25 cellular contexts compared by ENCODE assay signal in the genomic region with DNA sequence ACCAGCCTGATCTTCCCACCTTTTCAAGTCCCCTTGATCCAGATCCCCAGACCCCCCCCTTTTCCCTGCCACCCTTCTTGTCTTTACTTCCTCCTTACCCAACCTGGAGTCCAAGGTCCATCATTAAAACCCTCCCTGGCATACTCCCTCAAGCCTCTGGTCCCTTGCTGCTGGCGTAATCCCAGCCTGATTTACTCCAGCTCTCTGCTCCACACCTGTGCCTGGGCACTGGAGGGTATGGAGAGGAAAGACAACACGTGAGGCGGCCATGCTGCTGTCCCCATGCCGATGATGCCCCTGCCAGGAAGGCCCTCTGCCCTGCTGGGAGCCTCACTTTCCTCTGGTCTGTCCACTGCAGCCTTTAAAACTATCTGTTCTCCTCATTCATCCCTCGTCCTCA. TPM values are rescaled to one million over a fixed set of nuclear protein-coding genes. Genes with fewer than 3 reads are reported as not detected.
DNase-seq lines count a peak whose midpoint lies in the region; ATAC-seq and TF ChIP-seq lines count a peak whose summit lies in the region.
"Had no signal": no experiment of that assay in that cellular context is flagged by ENCODE, and none has a peak within 500 bp of the region (broad histone marks: within the 10 kb centered on the region; RNA-seq: fewer than 3 reads in every experiment).

No MANE protein-coding gene starts in this region.

- POLR2A ChIA-PET in activated CD4-positive, alpha-beta T cell treated with anti-CD3 and anti-CD28 coated beads, Interleukin-2, amount 10 ng/mL, durations not matched to agents 7 days and 5 days (lab: Charles Lee), result no interaction called here

- ATAC-seq in left colon, result peak; percentile 70
- ATAC-seq: right lobe of liver, Right ventricle myocardium inferior, SK-N-SH treated with all-trans-retinoic acid at 6 μM for 48 hours had no signal

- peaks cover 3% of the 10 kb centered on the region for H3K36me3 Mint-ChIP-seq in activated CD4-positive, alpha-beta T cell treated with anti-CD3 and anti-CD28 coated beads, Interleukin-2, amount 10 ng/mL, durations not matched to agents 7 days and 5 days (ENCODE audit: low read depth)
- H3K36me3 Mint-ChIP-seq: activated naive CD8-positive, alpha-beta T cell treated with anti-CD3 and anti-CD28 coated beads, Interleukin-2, amount 10 ng/mL, durations not matched to agents 7 days and 5 days had no signal

- no peak overlapping the region for H3K4me2 ChIP-seq in osteoblast (ENCODE audit: insufficient read depth, low read length)

- CTCF ChIA-PET in activated CD4-positive, alpha-beta T cell treated with anti-CD3 and anti-CD28 coated beads, Interleukin-2, amount 10 ng/mL, durations not matched to agents 7 days and 5 days (lab: Charles Lee), result no interaction called here

- H3K27ac ChIP-seq in osteoblast (ENCODE audit: low read depth, low read length) (no peak overlapping the region), vagina (no peak overlapping the region)
- H3K27ac ChIP-seq: ascending aorta, cardiac muscle cell, HL-60, right lobe of liver, thyroid gland had no signal

- H3K27ac Mint-ChIP-seq in activated CD4-positive, alpha-beta T cell treated with anti-CD3 and anti-CD28 coated beads, Interleukin-2, amount 10 ng/mL, durations not matched to agents 7 days and 5 days, result peak overlapping the region; percentile 58
- H3K27ac Mint-ChIP-seq: T-helper 2 cell treated with Interferon-gamma antibody and Interleukin-4, amounts not matched to agents 5 μg/mL and 100 μg/mL, for 36 hours had no signal

- intact Hi-C loops in left colon (cut with DNase I, micrococcal nuclease) (no loop called here), vagina (cut with DNase I) (no loop called here)

- H3K36me3 ChIP-seq in osteoblast (ENCODE audit: insufficient read depth, low read length), result peaks cover 6% of the 10 kb centered on the region
- H3K36me3 ChIP-seq in vagina, result no peaks in the 10 kb centered on the region
- H3K36me3 ChIP-seq: cardiac muscle cell, right lobe of liver, thyroid gland had no signal

- H4K20me1 ChIP-seq in osteoblast (ENCODE audit: insufficient read depth, low read length), result peaks cover 21% of the 10 kb centered on the region

- no peak for TF ChIP-seq POLR2A in vagina (IDR thresholded peaks at IDR 0.05)

- peaks cover 9% of the 10 kb centered on the region for H3K4me1 ChIP-seq in osteoblast (ENCODE audit: insufficient read depth, low read length)
- peaks cover 44% of the 10 kb centered on the region for H3K4me1 ChIP-seq in vagina

- H3K27me3 ChIP-seq in osteoblast (ENCODE audit: insufficient read depth, low read length), result no peaks in the 10 kb centered on the region
- H3K27me3 ChIP-seq in vagina, result no peaks in the 10 kb centered on the region
- H3K27me3 ChIP-seq: ascending aorta, cardiac muscle cell, right lobe of liver, thyroid gland had no signal

- H3K9me3 Mint-ChIP-seq in activated CD4-positive, alpha-beta T cell treated with anti-CD3 and anti-CD28 coated beads, Interleukin-2, amount 10 ng/mL, durations not matched to agents 7 days and 5 days, result no peaks in the 10 kb centered on the region
- H3K9me3 Mint-ChIP-seq: activated naive CD8-positive, alpha-beta T cell treated with anti-CD3 and anti-CD28 coated beads, Interleukin-2, amount 10 ng/mL, durations not matched to agents 7 days and 5 days; T-helper 2 cell treated with Interferon-gamma antibody and Interleukin-4, amounts not matched to agents 5 μg/mL and 100 μg/mL, for 36 hours had no signal

- TF ChIP-seq CTCF in osteoblast (IDR thresholded peaks at IDR 0.05; ENCODE audit: extremely low read depth, low read depth, low read length) (no peak), vagina (IDR thresholded peaks at IDR 0.05) (no peak)

- DNase-seq in activated CD4-positive, alpha-beta T cell treated with anti-CD3 and anti-CD28 coated beads, Interleukin-2, amount 10 ng/mL, durations not matched to agents 7 days and 5 days, result no peak
- no peak for DNase-seq in activated CD4-positive, alpha-beta T cell treated with anti-CD3 and anti-CD28 coated beads, Interleukin-2, amount 50 U/mL, for 4 hours
- peak; percentile 2 for DNase-seq in NAMALWA (ENCODE audit: low spot score)
- peak; percentile 66 to 67 for DNase-seq in left colon
- peak; percentile 59 for DNase-seq in osteoblast (ENCODE audit: insufficient read length, low spot score, missing footprints)
- DNase-seq in foreskin melanocyte, result no peak
- no peak for DNase-seq in NCI-H2196 treated with DMSO at 0.1 percent for 48 hours (lab: John Stamatoyannopoulos, UW; ENCODE audit: unreplicated experiment)
- DNase-seq in vagina (ENCODE audit: extremely low spot score in 2 of 2), result no peak
- DNase-seq: 8988T; activated CD4-positive, alpha-beta T cell treated with anti-CD3 and anti-CD28 coated beads for 4 hours; activated naive CD8-positive, alpha-beta T cell treated with anti-CD3 and anti-CD28 coated beads, Interleukin-2, amount 10 ng/mL, durations not matched to agents 7 days and 5 days; Kasumi-1; MV-4-11; NCI-H1694 treated with DMSO at 0.1 percent for 48 hours; NCI-H510A; stimulated activated CD4-positive, alpha-beta T cell treated with anti-CD3 and anti-CD28 coated beads, Interleukin-4, amount 100 ng/mL, for 4 hours; stimulated activated naive CD4-positive, alpha-beta T cell treated with Interleukin-2 at 50 U/mL for 16 hours; thyroid gland had no signal

- H3K4me3 Mint-ChIP-seq in activated CD4-positive, alpha-beta T cell treated with anti-CD3 and anti-CD28 coated beads, Interleukin-2, amount 10 ng/mL, durations not matched to agents 7 days and 5 days, result no peak overlapping the region
- H3K4me3 Mint-ChIP-seq: activated naive CD8-positive, alpha-beta T cell treated with anti-CD3 and anti-CD28 coated beads, Interleukin-2, amount 10 ng/mL, durations not matched to agents 7 days and 5 days; T-helper 2 cell treated with Interferon-gamma antibody and Interleukin-4, amounts not matched to agents 5 μg/mL and 100 μg/mL, for 36 hours had no signal

- no peak overlapping the region for H3K4me3 ChIP-seq in osteoblast (ENCODE audit: insufficient read depth, low read length)
- no peak overlapping the region for H3K4me3 ChIP-seq in vagina
- H3K4me3 ChIP-seq: ascending aorta, cardiac muscle cell, right lobe of liver, thyroid gland had no signal

- H2AFZ ChIP-seq in osteoblast (ENCODE audit: low read length), result no peak overlapping the region

- H3K27me3 Mint-ChIP-seq in activated CD4-positive, alpha-beta T cell treated with anti-CD3 and anti-CD28 coated beads, Interleukin-2, amount 10 ng/mL, durations not matched to agents 7 days and 5 days, result no peaks in the 10 kb centered on the region
- H3K27me3 Mint-ChIP-seq: activated naive CD8-positive, alpha-beta T cell treated with anti-CD3 and anti-CD28 coated beads, Interleukin-2, amount 10 ng/mL, durations not matched to agents 7 days and 5 days had no signal

- H3K79me2 ChIP-seq in osteoblast (ENCODE audit: insufficient read depth, low read length), result peaks cover 23% of the 10 kb centered on the region

- peaks cover 26% of the 10 kb centered on the region for H3K4me1 Mint-ChIP-seq in activated CD4-positive, alpha-beta T cell treated with anti-CD3 and anti-CD28 coated beads, Interleukin-2, amount 10 ng/mL, durations not matched to agents 7 days and 5 days

- no peaks in the 10 kb centered on the region for H3K9me3 ChIP-seq in osteoblast (ENCODE audit: low read depth, low read length)
- no peaks in the 10 kb centered on the region for H3K9me3 ChIP-seq in vagina
- H3K9me3 ChIP-seq: ascending aorta, right lobe of liver, thyroid gland had no signal

RNA-seq across cellular contexts. Expression of a gene that starts 5.1 kb away (rescaled TPM):
- 10 to 100 TPM; 20.3 to 20.5 TPM for total RNA-seq in activated CD4-positive, alpha-beta T cell treated with anti-CD3 and anti-CD28 coated beads, Interleukin-2, amount 10 ng/mL, durations not matched to agents 7 days and 5 days
- total RNA-seq in left colon (10 to 100 TPM; 17.5 to 21.9 TPM), osteoblast (25.6 and 26.8 TPM in 2 replicates), vagina (19.4 TPM)

RNA-seq across cellular contexts. Expression of a gene that starts 13.1 kb away (rescaled TPM):
- 100 to 1,000 TPM in 1 of 2 experiments, 10 to 100 TPM in 1; 94.0 to 105 TPM for total RNA-seq in activated CD4-positive, alpha-beta T cell treated with anti-CD3 and anti-CD28 coated beads, Interleukin-2, amount 10 ng/mL, durations not matched to agents 7 days and 5 days
- 100 to 1,000 TPM; 160 to 204 TPM for total RNA-seq in left colon
- 93.4 and 96.6 TPM in 2 replicates for total RNA-seq in osteoblast
- total RNA-seq in vagina, result 83.7 TPM

RNA-seq across cellular contexts. Expression of a gene that starts 50.7 kb away (rescaled TPM):
- total RNA-seq in activated CD4-positive, alpha-beta T cell treated with anti-CD3 and anti-CD28 coated beads, Interleukin-2, amount 10 ng/mL, durations not matched to agents 7 days and 5 days, result 100 to 1,000 TPM; 102 to 120 TPM
- total RNA-seq in left colon (10 to 100 TPM; 52.1 to 56.1 TPM), osteoblast (29.2 and 32.6 TPM in 2 replicates), vagina (72.4 TPM)

Comparison
In these comparisons a context has a peak if more than half of its experiments do, and no peak if none do; other contexts are left out.
1. DNase-seq: peak in NAMALWA (single experiment), left colon (2 of 2) and osteoblast (single experiment); none in activated CD4-positive, alpha-beta T cell treated with anti-CD3 and anti-CD28 coated beads, Interleukin-2, amount 10 ng/mL, durations not matched to agents 7 days and 5 days (single experiment), activated CD4-positive, alpha-beta T cell treated with anti-CD3 and anti-CD28 coated beads, Interleukin-2, amount 50 U/mL, for 4 hours (0 of 2), foreskin melanocyte (single experiment), NCI-H2196 treated with DMSO at 0.1 percent for 48 hours (single experiment) and vagina (0 of 2).